13 cellular contexts compared by ENCODE assay signal in genomic region chr6:38170666-38171065, GRCh38.
A peak's percentile ranks its signal among the peaks of the same experiment; 100 is the strongest.
DNase-seq lines count a peak whose midpoint lies in the region; ATAC-seq and TF ChIP-seq lines count a peak whose summit lies in the region.
"Had no signal": no experiment of that assay in that cellular context is flagged by ENCODE, and none has a peak within 500 bp of the region (broad histone marks: within the 10 kb centered on the region; RNA-seq: fewer than 3 reads in every experiment).

No MANE protein-coding gene starts in this region.

- TF ChIP-seq CTCF in BE2C (IDR thresholded peaks at IDR 0.05; ENCODE audit: low read depth, low read length) (no peak), lower lobe of right lung (IDR thresholded peaks at IDR 0.05) (no peak)

- POLR2A ChIA-PET in activated CD4-positive, alpha-beta T cell treated with anti-CD3 and anti-CD28 coated beads, Interleukin-2, amount 10 ng/mL, durations not matched to agents 7 days and 5 days (lab: Charles Lee), result no interaction called here

- H3K27me3 ChIP-seq in BE2C (no peaks in the 10 kb centered on the region), lower lobe of right lung (ENCODE audit: low read depth) (no peaks in the 10 kb centered on the region)

- CTCF ChIA-PET in activated CD4-positive, alpha-beta T cell treated with anti-CD3 and anti-CD28 coated beads, Interleukin-2, amount 10 ng/mL, durations not matched to agents 7 days and 5 days (lab: Charles Lee), result no interaction called here

- no peaks in the 10 kb centered on the region for H3K36me3 Mint-ChIP-seq in activated CD4-positive, alpha-beta T cell treated with anti-CD3 and anti-CD28 coated beads, Interleukin-2, amount 10 ng/mL, durations not matched to agents 7 days and 5 days (ENCODE audit: low read depth)

- H3K4me3 ChIP-seq in BE2C (ENCODE audit: low read depth, low read length), result no peak overlapping the region
- H3K4me3 ChIP-seq in SK-N-MC, result no peak overlapping the region
- no peak overlapping the region for H3K4me3 ChIP-seq in lower lobe of right lung
- H3K4me3 ChIP-seq: GM12878 had no signal

- intact Hi-C loops in lower lobe of right lung (cut with DNase I) (no loop called here), left cardiac atrium (cut with DNase I) (no loop called here)

- H3K27ac Mint-ChIP-seq in activated CD4-positive, alpha-beta T cell treated with anti-CD3 and anti-CD28 coated beads, Interleukin-2, amount 10 ng/mL, durations not matched to agents 7 days and 5 days, result no peak overlapping the region

- no peak overlapping the region for H3K9ac ChIP-seq in SK-N-MC (ENCODE audit: insufficient read length)

- H3K27ac ChIP-seq in SK-N-MC (peak overlapping the region; percentile 46; the same call in 1 of the 2 replicates), lower lobe of right lung (no peak overlapping the region)

- no peak for ATAC-seq in lower lobe of right lung
- ATAC-seq in left cardiac atrium, result no peak
- ATAC-seq: GM12878, PC-3 had no signal

- H3K9me3 Mint-ChIP-seq in activated CD4-positive, alpha-beta T cell treated with anti-CD3 and anti-CD28 coated beads, Interleukin-2, amount 10 ng/mL, durations not matched to agents 7 days and 5 days, result no peaks in the 10 kb centered on the region
- H3K9me3 Mint-ChIP-seq: IgD-negative memory B cell had no signal

- peak; percentile 40 for DNase-seq in NCI-H1105 treated with DMSO at 0.1 percent for 48 hours (lab: John Stamatoyannopoulos, UW)
- no peak for DNase-seq in NCI-H1105 (lab: John Stamatoyannopoulos, UW)
- DNase-seq in BE2C, result peak; percentile 3
- DNase-seq in SK-N-MC (ENCODE audit: low read depth, low spot score), result no peak
- peak; percentile 10 for DNase-seq in lower lobe of right lung
- no peak for DNase-seq in activated CD4-positive, alpha-beta T cell treated with anti-CD3 and anti-CD28 coated beads, Interleukin-2, amount 10 ng/mL, durations not matched to agents 7 days and 5 days
- no peak for DNase-seq in left cardiac atrium
- DNase-seq in SHP77 (lab: John Stamatoyannopoulos, UW), result no peak
- DNase-seq: HCEC 1CT, NCI-H1694 treated with DMSO at 0.1 percent for 48 hours, PC-3 had no signal

- no peaks in the 10 kb centered on the region for H3K27me3 Mint-ChIP-seq in activated CD4-positive, alpha-beta T cell treated with anti-CD3 and anti-CD28 coated beads, Interleukin-2, amount 10 ng/mL, durations not matched to agents 7 days and 5 days
- H3K27me3 Mint-ChIP-seq: IgD-negative memory B cell had no signal

- no peaks in the 10 kb centered on the region for H3K9me3 ChIP-seq in BE2C
- no peaks in the 10 kb centered on the region for H3K9me3 ChIP-seq in SK-N-MC (ENCODE audit: low read depth, low read length)
- H3K9me3 ChIP-seq in lower lobe of right lung, result no peaks in the 10 kb centered on the region

- H3K36me3 ChIP-seq in BE2C (no peaks in the 10 kb centered on the region), SK-N-MC (ENCODE audit: insufficient read depth, low read length) (no peaks in the 10 kb centered on the region), lower lobe of right lung (peaks cover 26% of the 10 kb centered on the region)

- no peaks in the 10 kb centered on the region for H3K4me1 Mint-ChIP-seq in activated CD4-positive, alpha-beta T cell treated with anti-CD3 and anti-CD28 coated beads, Interleukin-2, amount 10 ng/mL, durations not matched to agents 7 days and 5 days
- H3K4me1 Mint-ChIP-seq: IgD-negative memory B cell had no signal

- H3K4me1 ChIP-seq in BE2C (peaks cover 20% of the 10 kb centered on the region), lower lobe of right lung (no peaks in the 10 kb centered on the region)

- H3K4me3 Mint-ChIP-seq in activated CD4-positive, alpha-beta T cell treated with anti-CD3 and anti-CD28 coated beads, Interleukin-2, amount 10 ng/mL, durations not matched to agents 7 days and 5 days, result no peak overlapping the region
- H3K4me3 Mint-ChIP-seq: IgD-negative memory B cell had no signal

Comparison
In these comparisons a context has a peak if more than half of its experiments do, and no peak if none do; other contexts are left out.
1. DNase-seq: peak in NCI-H1105 treated with DMSO at 0.1 percent for 48 hours (single experiment), BE2C (single experiment) and lower lobe of right lung (single experiment); none in NCI-H1105 (single experiment), SK-N-MC (single experiment), activated CD4-positive, alpha-beta T cell treated with anti-CD3 and anti-CD28 coated beads, Interleukin-2, amount 10 ng/mL, durations not matched to agents 7 days and 5 days (single experiment), left cardiac atrium (single experiment) and SHP77 (0 of 2).